ENCODE assay signal across 12 cellular contexts in genomic region chr5:132264546-132265335, GRCh38. TPM values are rescaled to one million over a fixed set of nuclear protein-coding genes. Genes with fewer than 3 reads are reported as not detected.
DNase-seq lines count a peak whose midpoint lies in the region; ATAC-seq and TF ChIP-seq lines count a peak whose summit lies in the region.
"Had no signal": no experiment of that assay in that cellular context is flagged by ENCODE, and none has a peak within 500 bp of the region (broad histone marks: within the 10 kb centered on the region; RNA-seq: fewer than 3 reads in every experiment).

No MANE protein-coding gene starts in this region.

- H3K27me3 ChIP-seq in lower lobe of right lung (ENCODE audit: low read depth), result no peaks in the 10 kb centered on the region
- H3K27me3 ChIP-seq in spleen (replicated peaks in 1 of 7), result no peaks in the 10 kb centered on the region

- no peak overlapping the region for H3K4me3 Mint-ChIP-seq in activated CD8-positive, alpha-beta T cell treated with anti-CD3 and anti-CD28 coated beads for 36 hours

- H3K4me3 ChIP-seq in HEK293 (ENCODE audit: low read depth, low read length), result no peak overlapping the region
- H3K4me3 ChIP-seq in lower lobe of right lung, result no peak overlapping the region
- no peak overlapping the region for H3K4me3 ChIP-seq in spleen

- H3K9me3 Mint-ChIP-seq in activated CD8-positive, alpha-beta T cell treated with anti-CD3 and anti-CD28 coated beads for 36 hours, result no peaks in the 10 kb centered on the region

- H3K36me3 Mint-ChIP-seq in activated CD8-positive, alpha-beta T cell treated with anti-CD3 and anti-CD28 coated beads for 36 hours (ENCODE audit: low read depth), result no peaks in the 10 kb centered on the region

- intact Hi-C loops in lower lobe of right lung (cut with DNase I) (no loop called here), spleen (cut with DNase I; ENCODE audit: low total_unique reads) (no loop called here)
- intact Hi-C loops in activated CD8-positive, alpha-beta T cell treated with anti-CD3 and anti-CD28 coated beads for 36 hours (cut with micrococcal nuclease), result no loop called here

- H3K4me1 ChIP-seq in HEK293 (ENCODE audit: control insufficient read depth, insufficient read depth, low read length) (no peaks in the 10 kb centered on the region; the same call in 1 of the 2 replicates), lower lobe of right lung (peaks cover 40% of the 10 kb centered on the region), spleen (peaks cover 3 to 35% (median 18%) of the 10 kb centered on the region in 6 donors)

- TF ChIP-seq CTCF in HEK293 (tag by site-specific recombination; IDR thresholded peaks at IDR 0.05) (no peak), lower lobe of right lung (IDR thresholded peaks at IDR 0.05) (no peak), spleen (IDR thresholded peaks at IDR 0.05 in 8 of 11, conservative IDR thresholded peaks at IDR 0.05 in 3 of 11) (no peak)
- no peak for TF ChIP-seq CTCF in activated CD8-positive, alpha-beta T cell treated with anti-CD3 and anti-CD28 coated beads for 36 hours (IDR thresholded peaks at IDR 0.05)

- H3K27ac ChIP-seq in HEK293 (ENCODE audit: extremely low read depth, low read depth, low read length) (no peak overlapping the region), angular gyrus (ENCODE audit: low read depth, low read length) (peak overlapping the region; percentile 56), lower lobe of right lung (peak overlapping the region; percentile 74), spleen (peak overlapping the region in 5 of 8 donors; percentile 41 to 82 (median 60))

- DNase-seq in lower lobe of right lung (no peak), spleen (peak; percentile 31), anterior cingulate cortex (lab: John Stamatoyannopoulos, UW) (no peak)
- no peak for DNase-seq in activated CD8-positive, alpha-beta T cell treated with anti-CD3 and anti-CD28 coated beads for 36 hours
- DNase-seq in activated CD4-positive, alpha-beta T cell treated with anti-CD3 and anti-CD28 coated beads, Interleukin-2, amount 50 U/mL, for 48 hours, result no peak
- DNase-seq: DMS79, NCI-H1436, OCI-M1 had no signal

- peaks cover 44% of the 10 kb centered on the region for H3K4me1 Mint-ChIP-seq in activated CD8-positive, alpha-beta T cell treated with anti-CD3 and anti-CD28 coated beads for 36 hours (ENCODE audit: low read depth)

- WGBS in spleen, 5 donors, result 64 to 81% (median 76%) methylated on average over 4 of the region's 4 CpGs

- H3K27ac Mint-ChIP-seq in activated CD8-positive, alpha-beta T cell treated with anti-CD3 and anti-CD28 coated beads for 36 hours, result no peak overlapping the region

- H3K36me3 ChIP-seq in HEK293 (ENCODE audit: control insufficient read depth in 2 of 2, insufficient read depth in 1 of 2, low read length in 2 of 2) (no peaks in the 10 kb centered on the region), lower lobe of right lung (no peaks in the 10 kb centered on the region), spleen (no peaks in the 10 kb centered on the region)

- H3K27me3 Mint-ChIP-seq in activated CD8-positive, alpha-beta T cell treated with anti-CD3 and anti-CD28 coated beads for 36 hours, result no peaks in the 10 kb centered on the region

- no peak for TF ChIP-seq POLR2A in spleen (IDR thresholded peaks at IDR 0.05)

- CTCF ChIA-PET in HEK293 (lab: Yijun Ruan, JAX), result interaction anchor here (0.7 to 1.7 kb wide), 5 partner anchors 8 to 29 kb away, joined by 3 to 5 read pairs (median 4); no protein-coding TSS in a partner anchor
- CTCF ChIA-PET in activated CD8-positive, alpha-beta T cell treated with anti-CD3 and anti-CD28 coated beads for 36 hours (lab: Charles Lee), result interaction anchor here (1.7 to 7.7 kb wide), 4 partner anchors 8 to 26 kb away, joined by 5 to 44 read pairs (median 14); no protein-coding TSS in a partner anchor

- POLR2A ChIA-PET in HEK293 (lab: Yijun Ruan, JAX), result interaction anchor here (1.0 kb wide), 1 partner anchor 29 kb away, joined by 3 read pairs; no protein-coding TSS in a partner anchor
- POLR2A ChIA-PET in activated CD8-positive, alpha-beta T cell treated with anti-CD3 and anti-CD28 coated beads for 36 hours (lab: Charles Lee), result interaction anchor here (0.7 to 1.1 kb wide), 2 partner anchors 9 to 23 kb away, joined by 3 read pairs; no protein-coding TSS in a partner anchor

- H3K9me3 ChIP-seq in HEK293 (ENCODE audit: control insufficient read depth, insufficient read depth, low read depth, low read length) (no peaks in the 10 kb centered on the region), lower lobe of right lung (no peaks in the 10 kb centered on the region), spleen (no peaks in the 10 kb centered on the region)

- ATAC-seq in lower lobe of right lung, result no peak
- no peak for ATAC-seq in activated CD8-positive, alpha-beta T cell treated with anti-CD3 and anti-CD28 coated beads for 36 hours
- ATAC-seq in HG03469 (IDR thresholded peaks at IDR 0.05; ENCODE audit: unreplicated experiment), result no peak
- ATAC-seq: activated CD4-positive, CD25-positive, alpha-beta regulatory T cell treated with anti-CD3 and anti-CD28 coated beads, Interleukin-2, amount 50 U/mL, for 24 hours had no signal

TF ChIP-seq in HEK293, 187 proteins besides CTCF, POLR2A, EP300 and RAD21:
- peak; percentile 87 for TF ChIP-seq ZIC2 (tag by site-specific recombination; IDR thresholded peaks at IDR 0.05)
- TF ChIP-seq, protein P1, sequence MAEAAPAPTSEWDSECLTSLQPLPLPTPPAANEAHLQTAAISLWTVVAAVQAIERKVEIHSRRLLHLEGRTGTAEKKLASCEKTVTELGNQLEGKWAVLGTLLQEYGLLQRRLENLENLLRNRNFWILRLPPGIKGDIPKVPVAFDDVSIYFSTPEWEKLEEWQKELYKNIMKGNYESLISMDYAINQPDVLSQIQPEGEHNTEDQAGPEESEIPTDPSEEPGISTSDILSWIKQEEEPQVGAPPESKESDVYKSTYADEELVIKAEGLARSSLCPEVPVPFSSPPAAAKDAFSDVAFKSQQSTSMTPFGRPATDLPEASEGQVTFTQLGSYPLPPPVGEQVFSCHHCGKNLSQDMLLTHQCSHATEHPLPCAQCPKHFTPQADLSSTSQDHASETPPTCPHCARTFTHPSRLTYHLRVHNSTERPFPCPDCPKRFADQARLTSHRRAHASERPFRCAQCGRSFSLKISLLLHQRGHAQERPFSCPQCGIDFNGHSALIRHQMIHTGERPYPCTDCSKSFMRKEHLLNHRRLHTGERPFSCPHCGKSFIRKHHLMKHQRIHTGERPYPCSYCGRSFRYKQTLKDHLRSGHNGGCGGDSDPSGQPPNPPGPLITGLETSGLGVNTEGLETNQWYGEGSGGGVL (tag by site-specific recombination; IDR thresholded peaks at IDR 0.05), result peak; percentile 40; the same call in 1 of the 2 replicates
- TF ChIP-seq ZNF248 (tag by site-specific recombination; IDR thresholded peaks at IDR 0.05), result no peak
- peak; percentile 33 for TF ChIP-seq KLF9 (tag by site-specific recombination; IDR thresholded peaks at IDR 0.05; ENCODE audit: low read depth)
- TF ChIP-seq SCRT2 (tag by site-specific recombination; IDR thresholded peaks at IDR 0.05), result peak; percentile 82
- TF ChIP-seq EGR2 (tag by site-specific recombination; IDR thresholded peaks at IDR 0.05; ENCODE audit: low read depth), result peak; percentile 94
- TF ChIP-seq ZFHX2 (tag by site-specific recombination; conservative IDR thresholded peaks at IDR 0.05), result peak; percentile 98
- TF ChIP-seq GLIS2 (tag by site-specific recombination; IDR thresholded peaks at IDR 0.05), result 0 out of 2 replicates have a peak, but pooled peaks have one; percentile 26
- TF ChIP-seq ZNF488 (tag by site-specific recombination; IDR thresholded peaks at IDR 0.05), result no peak
- TF ChIP-seq HOXC10 (CRISPR knock-in tag; IDR thresholded peaks at IDR 0.05), result no peak
- TF ChIP-seq GLIS1 (tag by site-specific recombination; IDR thresholded peaks at IDR 0.05), result peak; percentile 16

RNA-seq across cellular contexts. Expression of gene PDLIM4, which starts 7.2 kb away (rescaled TPM):
- total RNA-seq in lower lobe of right lung, result 6.7 TPM
- 10 to 100 TPM in 1 of 7 donors, 1 to 10 TPM in 6; 3.5 to 17.4 (median 9.0) TPM for total RNA-seq in spleen
- 10 to 100 TPM in 1 of 3 donors, 1 to 10 TPM in 2; 7.5 to 16.9 (median 9.0) TPM for polyA plus RNA-seq in spleen
- not detected for total RNA-seq in activated CD8-positive, alpha-beta T cell treated with anti-CD3 and anti-CD28 coated beads for 36 hours

RNA-seq across cellular contexts. Expression of gene SLC22A4, which starts 29.5 kb away (rescaled TPM):
- 8.5 TPM for total RNA-seq in lower lobe of right lung
- 10 to 100 TPM in 4 of 7 donors, 1 to 10 TPM in 3; 6.3 to 25.1 (median 11.5) TPM for total RNA-seq in spleen
- polyA plus RNA-seq in spleen, result 1 to 10 TPM in 2 of 3 donors, under 1 TPM in 1; 0.47 to 2.3 (median 1.7) TPM
- under 1 TPM; 0.74 to 0.88 TPM for total RNA-seq in activated CD8-positive, alpha-beta T cell treated with anti-CD3 and anti-CD28 coated beads for 36 hours

RNA-seq across cellular contexts. Expression of gene P4HA2, which starts 37.1 kb away (rescaled TPM):
- 75.7 TPM for total RNA-seq in lower lobe of right lung
- 10 to 100 TPM in 6 of 7 donors, 1 to 10 TPM in 1; 8.2 to 38.1 (median 15.6) TPM for total RNA-seq in spleen
- 1 to 10 TPM; 2.7 to 4.8 (median 4.1) TPM for polyA plus RNA-seq in spleen
- total RNA-seq in activated CD8-positive, alpha-beta T cell treated with anti-CD3 and anti-CD28 coated beads for 36 hours, result 10 to 100 TPM; 17.3 to 18.6 TPM
